ENCODE assay signal across 28 cellular contexts in the genomic region with DNA sequence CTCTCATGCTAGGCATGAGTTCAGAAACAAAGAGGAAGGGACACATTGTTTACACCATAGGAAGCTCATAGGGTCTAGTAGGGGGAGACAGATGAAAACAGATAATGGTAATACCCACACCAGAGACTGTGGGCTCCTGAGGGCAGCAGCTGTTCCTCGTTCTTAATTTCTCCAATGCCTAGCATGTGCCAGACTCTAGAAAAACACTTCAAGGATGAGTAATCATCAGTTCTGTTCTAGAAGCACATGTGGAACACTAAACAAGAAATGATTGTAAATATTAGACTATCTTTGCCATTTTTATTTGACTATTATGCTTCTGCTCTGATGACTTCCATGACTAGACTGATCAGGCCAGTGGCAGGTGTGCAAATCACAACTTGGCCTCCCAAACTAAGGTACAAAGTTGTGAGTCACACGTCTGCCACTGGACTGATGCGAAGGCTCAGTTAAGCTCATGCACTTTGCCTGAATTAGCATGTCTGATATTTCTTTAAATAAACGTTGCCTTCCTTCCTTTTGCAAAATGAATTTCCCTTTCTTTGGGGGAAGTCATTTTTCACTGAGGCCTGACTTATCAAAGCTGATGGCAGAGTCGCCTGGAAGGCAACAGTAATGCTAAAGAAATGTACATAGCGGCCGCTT.
A peak's percentile ranks its signal among the peaks of the same experiment; 100 is the strongest.
DNase-seq lines count a peak whose midpoint lies in the region; ATAC-seq and TF ChIP-seq lines count a peak whose summit lies in the region.
"Had no signal": no experiment of that assay in that cellular context is flagged by ENCODE, and none has a peak within 500 bp of the region (broad histone marks: within the 10 kb centered on the region; RNA-seq: fewer than 3 reads in every experiment).

No MANE protein-coding gene starts in this region.

- TF ChIP-seq CTCF in ascending aorta (IDR thresholded peaks at IDR 0.05): no peak

- intact Hi-C loops in ascending aorta (cut with DNase I): no loop called here
- intact Hi-C loops in activated T-helper 2 cell treated with anti-CD3 and anti-CD28 coated beads, Interferon-gamma antibody, Interleukin-2, Interleukin-4, amounts not matched to agents 10 μg/mL and 5 μg/mL and 100 μg/mL, durations not matched to agents 14 hours and 24 hours and 36 hours (cut with micrococcal nuclease): no loop called here

- no peak overlapping the region for H3K9ac ChIP-seq in mesenchymal stem cell (ENCODE audit: low read length)

- H2BK12ac ChIP-seq in mesenchymal stem cell (ENCODE audit: low read length in 2 of 2): no peak overlapping the region

- no peak overlapping the region for H4K8ac ChIP-seq in mesenchymal stem cell (ENCODE audit: low read length)

- no peak for ATAC-seq in activated CD8-positive, alpha-beta memory T cell treated with anti-CD3 and anti-CD28 coated beads, Interleukin-2, amount 10 ng/mL, durations not matched to agents 7 days and 5 days
- ATAC-seq: activated T-cell treated with anti-CD3 and anti-CD28 coated beads, Interleukin-2, amount 50 U/mL, for 4 hours; body of pancreas; Panc1 had no signal

- 47% methylated on average over 5 of the region's 7 CpGs for WGBS in mesenchymal stem cell

- H3K4me3 Mint-ChIP-seq in activated T-helper 2 cell treated with anti-CD3 and anti-CD28 coated beads, Interferon-gamma antibody, Interleukin-2, Interleukin-4, amounts not matched to agents 10 μg/mL and 5 μg/mL and 100 μg/mL, durations not matched to agents 14 hours and 24 hours and 36 hours (ENCODE audit: low read depth): no peak overlapping the region
- no peak overlapping the region for H3K4me3 Mint-ChIP-seq in activated CD8-positive, alpha-beta memory T cell treated with anti-CD3 and anti-CD28 coated beads, Interleukin-2, amount 10 ng/mL, durations not matched to agents 7 days and 5 days
- H3K4me3 Mint-ChIP-seq: activated CD4-positive, alpha-beta T cell treated with anti-CD3 and anti-CD28 coated beads, Interleukin-2, amount 10 ng/mL, durations not matched to agents 7 days and 5 days; activated T-cell treated with anti-CD3 and anti-CD28 coated beads, Interleukin-2, amount 50 U/mL, for 4 hours; CD8-positive, alpha-beta memory T cell; stimulated activated naive CD8-positive, alpha-beta T cell treated with anti-CD3 and anti-CD28 coated beads, Interleukin-15, Interleukin-2, amounts not matched to agents 100 ng/mL and 50 ng/mL, for 24 hours had no signal

- CTCF ChIA-PET in activated CD8-positive, alpha-beta memory T cell treated with anti-CD3 and anti-CD28 coated beads, Interleukin-2, amount 10 ng/mL, durations not matched to agents 7 days and 5 days (lab: Charles Lee): no interaction called here

- no peaks in the 10 kb centered on the region for H3K27me3 Mint-ChIP-seq in activated T-helper 2 cell treated with anti-CD3 and anti-CD28 coated beads, Interferon-gamma antibody, Interleukin-2, Interleukin-4, amounts not matched to agents 10 μg/mL and 5 μg/mL and 100 μg/mL, durations not matched to agents 14 hours and 24 hours and 36 hours (ENCODE audit: low read depth)
- no peaks in the 10 kb centered on the region for H3K27me3 Mint-ChIP-seq in activated CD8-positive, alpha-beta memory T cell treated with anti-CD3 and anti-CD28 coated beads, Interleukin-2, amount 10 ng/mL, durations not matched to agents 7 days and 5 days
- H3K27me3 Mint-ChIP-seq: activated CD4-positive, alpha-beta T cell treated with anti-CD3 and anti-CD28 coated beads, Interleukin-2, amount 10 ng/mL, durations not matched to agents 7 days and 5 days; stimulated activated naive CD8-positive, alpha-beta T cell treated with anti-CD3 and anti-CD28 coated beads, Interleukin-15, Interleukin-2, amounts not matched to agents 100 ng/mL and 50 ng/mL, for 24 hours had no signal

- no peaks in the 10 kb centered on the region for H3K79me1 ChIP-seq in mesenchymal stem cell (replicated peaks; ENCODE audit: low read length, poor library complexity, severe bottlenecking)

- no peak overlapping the region for H3K4ac ChIP-seq in mesenchymal stem cell (ENCODE audit: low read depth in 1 of 2, low read length in 2 of 2)

- no peak overlapping the region for H2BK120ac ChIP-seq in mesenchymal stem cell (ENCODE audit: low read depth, low read length)

- H3K4me1 ChIP-seq in ascending aorta (peaks cover 0 to 14% of the 10 kb centered on the region in 2 donors), mesenchymal stem cell (ENCODE audit: control insufficient read depth, insufficient read depth, low read depth, low read length) (no peaks in the 10 kb centered on the region)
- H3K4me1 ChIP-seq: body of pancreas had no signal

- H3K4me2 ChIP-seq in mesenchymal stem cell (ENCODE audit: low read length, poor library complexity, severe bottlenecking): no peak overlapping the region

- no peak overlapping the region for H2BK5ac ChIP-seq in mesenchymal stem cell (ENCODE audit: low read depth, low read length, poor library complexity, severe bottlenecking)

- H3K4me3 ChIP-seq in ascending aorta (no peak overlapping the region), mesenchymal stem cell (ENCODE audit: insufficient read depth in 1 of 2, low read depth in 1 of 2, low read length in 2 of 2) (no peak overlapping the region)
- H3K4me3 ChIP-seq: body of pancreas, dorsolateral prefrontal cortex, thyroid gland had no signal

- no peak overlapping the region for H3K18ac ChIP-seq in mesenchymal stem cell (ENCODE audit: low read depth in 1 of 2, low read length in 2 of 2)

- no peak overlapping the region for H2AK5ac ChIP-seq in mesenchymal stem cell (ENCODE audit: low read length, severe bottlenecking)

- no peak overlapping the region for H3K14ac ChIP-seq in mesenchymal stem cell (ENCODE audit: low read length in 2 of 2)

- H2BK15ac ChIP-seq in mesenchymal stem cell (ENCODE audit: low read depth, poor library complexity, severe bottlenecking): no peak overlapping the region

- peaks cover 4% of the 10 kb centered on the region for H3K9me3 Mint-ChIP-seq in activated T-helper 2 cell treated with anti-CD3 and anti-CD28 coated beads, Interferon-gamma antibody, Interleukin-2, Interleukin-4, amounts not matched to agents 10 μg/mL and 5 μg/mL and 100 μg/mL, durations not matched to agents 14 hours and 24 hours and 36 hours
- peaks cover 2% of the 10 kb centered on the region for H3K9me3 Mint-ChIP-seq in activated CD8-positive, alpha-beta memory T cell treated with anti-CD3 and anti-CD28 coated beads, Interleukin-2, amount 10 ng/mL, durations not matched to agents 7 days and 5 days (ENCODE audit: low read depth)

- H3K36me3 ChIP-seq in ascending aorta (peaks cover 9 to 12% of the 10 kb centered on the region in 2 donors), mesenchymal stem cell (ENCODE audit: control insufficient read depth in 1 of 2, insufficient read depth in 2 of 2, low read depth in 1 of 2, low read length in 2 of 2) (peaks cover 3 to 7% of the 10 kb centered on the region in 2 experiments)
- H3K36me3 ChIP-seq: neutrophil had no signal

- H3K23ac ChIP-seq in mesenchymal stem cell (ENCODE audit: low read length in 2 of 2): no peak overlapping the region

- H2AFZ ChIP-seq in mesenchymal stem cell (ENCODE audit: low read depth, low read length): no peak overlapping the region

- H3K27ac ChIP-seq in ascending aorta (peak overlapping the region; percentile 50 to 75), mesenchymal stem cell (ENCODE audit: low read length, poor library complexity, severe bottlenecking) (no peak overlapping the region)
- H3K27ac ChIP-seq: body of pancreas, dorsolateral prefrontal cortex, neutrophil, thyroid gland had no signal

- H3K27me3 ChIP-seq in ascending aorta (no peaks in the 10 kb centered on the region), mesenchymal stem cell (ENCODE audit: control insufficient read depth in 1 of 2, insufficient read depth in 1 of 2, low read length in 2 of 2) (no peaks in the 10 kb centered on the region)
- H3K27me3 ChIP-seq: body of pancreas, dorsolateral prefrontal cortex, neutrophil, thyroid gland had no signal

- DNase-seq in NCI-H748 (lab: John Stamatoyannopoulos, UW; ENCODE audit: unreplicated experiment): peak; percentile 45
- DNase-seq in NCI-H748 treated with DMSO at 0.1 percent for 48 hours (lab: John Stamatoyannopoulos, UW): no peak
- no peak for DNase-seq in ascending aorta (ENCODE audit: low spot score in 2 of 2)
- DNase-seq in mesenchymal stem cell: peak; percentile 19
- DNase-seq in activated T-helper 2 cell treated with anti-CD3 and anti-CD28 coated beads, Interferon-gamma antibody, Interleukin-2, Interleukin-4, amounts not matched to agents 10 μg/mL and 5 μg/mL and 100 μg/mL, durations not matched to agents 14 hours and 24 hours and 36 hours (ENCODE audit: low spot score): no peak
- DNase-seq in Kasumi-1 (lab: John Stamatoyannopoulos, UW): no peak
- no peak for DNase-seq in GOT3 (lab: John Stamatoyannopoulos, UW)
- DNase-seq in activated CD8-positive, alpha-beta memory T cell treated with anti-CD3 and anti-CD28 coated beads, Interleukin-2, amount 10 ng/mL, durations not matched to agents 7 days and 5 days: no peak
- DNase-seq: activated CD4-positive, alpha-beta T cell treated with anti-CD3 and anti-CD28 coated beads, Interleukin-2, amount 10 ng/mL, durations not matched to agents 7 days and 5 days; activated naive CD4-positive, alpha-beta T cell; activated T-cell treated with anti-CD3 and anti-CD28 coated beads, Interleukin-2, amount 50 U/mL, for 4 hours; AML-193; body of pancreas; CD8-positive, alpha-beta memory T cell; DMS 273 treated with DMSO at 0.1 percent for 48 hours; dorsolateral prefrontal cortex; head of caudate nucleus; kidney; mammary epithelial cell; NCI-H1048; NCI-H2029; NCI-H446; SHP77; T-helper 9 cell; thyroid gland had no signal

- H3K9me3 ChIP-seq in ascending aorta (no peaks in the 10 kb centered on the region), mesenchymal stem cell (ENCODE audit: control insufficient read depth, low read length) (no peaks in the 10 kb centered on the region)
- H3K9me3 ChIP-seq: body of pancreas, neutrophil, thyroid gland had no signal

- H4K91ac ChIP-seq in mesenchymal stem cell (ENCODE audit: low read length): no peak overlapping the region

- no peak overlapping the region for H3K27ac Mint-ChIP-seq in activated T-helper 2 cell treated with anti-CD3 and anti-CD28 coated beads, Interferon-gamma antibody, Interleukin-2, Interleukin-4, amounts not matched to agents 10 μg/mL and 5 μg/mL and 100 μg/mL, durations not matched to agents 14 hours and 24 hours and 36 hours
- no peak overlapping the region for H3K27ac Mint-ChIP-seq in activated CD8-positive, alpha-beta memory T cell treated with anti-CD3 and anti-CD28 coated beads, Interleukin-2, amount 10 ng/mL, durations not matched to agents 7 days and 5 days
- H3K27ac Mint-ChIP-seq: activated CD4-positive, alpha-beta T cell treated with anti-CD3 and anti-CD28 coated beads, Interleukin-2, amount 10 ng/mL, durations not matched to agents 7 days and 5 days; stimulated activated naive CD8-positive, alpha-beta T cell treated with anti-CD3 and anti-CD28 coated beads, Interleukin-15, Interleukin-2, amounts not matched to agents 100 ng/mL and 50 ng/mL, for 24 hours had no signal

- no peaks in the 10 kb centered on the region for H3K4me1 Mint-ChIP-seq in activated T-helper 2 cell treated with anti-CD3 and anti-CD28 coated beads, Interferon-gamma antibody, Interleukin-2, Interleukin-4, amounts not matched to agents 10 μg/mL and 5 μg/mL and 100 μg/mL, durations not matched to agents 14 hours and 24 hours and 36 hours (ENCODE audit: low read depth)
- H3K4me1 Mint-ChIP-seq in activated CD8-positive, alpha-beta memory T cell treated with anti-CD3 and anti-CD28 coated beads, Interleukin-2, amount 10 ng/mL, durations not matched to agents 7 days and 5 days: no peaks in the 10 kb centered on the region
- H3K4me1 Mint-ChIP-seq: activated CD4-positive, alpha-beta T cell treated with anti-CD3 and anti-CD28 coated beads, Interleukin-2, amount 10 ng/mL, durations not matched to agents 7 days and 5 days; CD8-positive, alpha-beta memory T cell had no signal

- no peaks in the 10 kb centered on the region for H3K36me3 Mint-ChIP-seq in activated T-helper 2 cell treated with anti-CD3 and anti-CD28 coated beads, Interferon-gamma antibody, Interleukin-2, Interleukin-4, amounts not matched to agents 10 μg/mL and 5 μg/mL and 100 μg/mL, durations not matched to agents 14 hours and 24 hours and 36 hours (ENCODE audit: low read depth)
- peaks cover 7% of the 10 kb centered on the region for H3K36me3 Mint-ChIP-seq in activated CD8-positive, alpha-beta memory T cell treated with anti-CD3 and anti-CD28 coated beads, Interleukin-2, amount 10 ng/mL, durations not matched to agents 7 days and 5 days

Comparison
In these comparisons a context has a peak if more than half of its experiments do, and no peak if none do; other contexts are left out.
1. DNase-seq: peak in NCI-H748 (single experiment) and mesenchymal stem cell (single experiment); none in NCI-H748 treated with DMSO at 0.1 percent for 48 hours (single experiment), ascending aorta (0 of 2), activated T-helper 2 cell treated with anti-CD3 and anti-CD28 coated beads, Interferon-gamma antibody, Interleukin-2, Interleukin-4, amounts not matched to agents 10 μg/mL and 5 μg/mL and 100 μg/mL, durations not matched to agents 14 hours and 24 hours and 36 hours (single experiment), Kasumi-1 (0 of 2), GOT3 (single experiment) and activated CD8-positive, alpha-beta memory T cell treated with anti-CD3 and anti-CD28 coated beads, Interleukin-2, amount 10 ng/mL, durations not matched to agents 7 days and 5 days (single experiment).